ENCODE assay signal across 19 cellular contexts in the genomic region with DNA sequence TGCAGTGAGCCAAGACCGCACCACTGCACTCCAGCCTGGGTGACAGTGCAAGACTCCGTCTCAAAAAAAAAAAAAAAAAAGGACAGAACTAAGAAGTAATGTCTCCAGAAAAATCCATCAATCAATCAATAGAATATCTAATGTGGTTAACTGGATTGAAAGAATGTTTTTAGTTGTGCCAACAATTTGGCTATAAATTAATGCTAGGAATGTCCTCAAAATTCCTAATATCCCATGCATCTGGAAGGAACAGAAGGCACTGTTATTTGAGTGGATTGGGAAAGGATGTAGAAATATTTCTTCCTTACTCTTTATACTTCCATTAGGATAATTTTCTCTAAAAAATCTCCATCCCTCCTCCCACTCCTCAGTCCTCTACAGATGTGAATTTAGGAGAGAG.
DNase-seq lines count a peak whose midpoint lies in the region; ATAC-seq and TF ChIP-seq lines count a peak whose summit lies in the region.
"Had no signal": no experiment of that assay in that cellular context is flagged by ENCODE, and none has a peak within 500 bp of the region (broad histone marks: within the 10 kb centered on the region; RNA-seq: fewer than 3 reads in every experiment).

No MANE protein-coding gene starts in this region.

- no peaks in the 10 kb centered on the region for H3K36me3 ChIP-seq in adipocyte (ENCODE audit: control insufficient read depth, insufficient read depth, low read length, severe bottlenecking)
- H3K36me3 ChIP-seq: BLaER1, HAP-1 had no signal

- H3K9me3 ChIP-seq in adipocyte (ENCODE audit: control insufficient read depth, low read length): no peaks in the 10 kb centered on the region
- H3K9me3 ChIP-seq: A549, BLaER1, Caco-2, HAP-1 had no signal

- peak; percentile 85 for DNase-seq in AG10803 (ENCODE audit: low read depth)
- no peak for DNase-seq in adipocyte (ENCODE audit: low read depth)
- peak; percentile 52 for DNase-seq in foreskin melanocyte
- DNase-seq in activated CD4-positive, alpha-beta T cell treated with anti-CD3 and anti-CD28 coated beads for 1 hour: no peak
- DNase-seq in NCI-H1105 (lab: John Stamatoyannopoulos, UW): no peak
- no peak for DNase-seq in MV-4-11 (lab: John Stamatoyannopoulos, UW)
- DNase-seq: 8988T; ACHN; Caco-2; CD4-positive, CD25-positive, alpha-beta regulatory T cell; CD8-positive, alpha-beta T cell; DMS153; DND-41; GDM1; GOT3 had no signal

- peaks cover 22% of the 10 kb centered on the region for H3K4me1 ChIP-seq in adipocyte (ENCODE audit: control insufficient read depth, insufficient read depth, low read length)
- H3K4me1 ChIP-seq: BLaER1, Caco-2 had no signal

- peak overlapping the region; percentile 20 for H3K9ac ChIP-seq in adipocyte (ENCODE audit: low read length)
- H3K9ac ChIP-seq: BLaER1 had no signal

- H3K4me3 ChIP-seq in AG10803 (ENCODE audit: low read length): no peak overlapping the region
- no peak overlapping the region for H3K4me3 ChIP-seq in adipocyte (ENCODE audit: low read length)
- H3K4me3 ChIP-seq: A549, BLaER1, HAP-1 had no signal

- no peak for ATAC-seq in GM21381 (IDR thresholded peaks at IDR 0.05; ENCODE audit: unreplicated experiment)
- ATAC-seq: A549; CD8-positive, alpha-beta T cell had no signal

- TF ChIP-seq CTCF in AG10803 (conservative IDR thresholded peaks at IDR 0.05; ENCODE audit: low read length): no peak

- no peaks in the 10 kb centered on the region for H3K27me3 ChIP-seq in adipocyte (replicated peaks; ENCODE audit: control insufficient read depth, insufficient read depth, low read length)
- H3K27me3 ChIP-seq: BLaER1 had no signal

Comparison
In these comparisons a context has a peak if more than half of its experiments do, and no peak if none do; other contexts are left out.
1. DNase-seq: peak in AG10803 (single experiment) and foreskin melanocyte (single experiment); none in adipocyte (single experiment), activated CD4-positive, alpha-beta T cell treated with anti-CD3 and anti-CD28 coated beads for 1 hour (single experiment), NCI-H1105 (single experiment) and MV-4-11 (single experiment).